ENCODE assay signal across 16 cellular contexts in the genomic region with DNA sequence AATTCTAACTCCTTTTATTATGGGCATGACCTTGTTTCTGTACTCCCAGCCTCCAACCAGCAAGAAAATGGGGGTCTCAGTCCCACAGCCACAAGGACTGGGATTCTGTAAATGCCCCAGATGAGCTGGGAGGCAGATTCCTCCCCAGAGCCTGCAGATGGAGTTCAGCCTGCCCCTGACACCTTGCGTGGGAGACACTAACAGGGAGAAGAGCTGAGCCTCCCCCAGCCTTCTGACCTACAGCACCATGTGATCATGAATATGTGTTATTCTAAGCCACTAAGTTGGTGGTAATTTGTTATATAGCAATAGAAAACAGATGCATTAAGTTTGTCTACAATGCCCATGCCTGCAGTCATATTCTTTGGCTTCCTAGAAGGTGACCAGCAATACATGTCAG. TPM values are rescaled to one million over a fixed set of nuclear protein-coding genes. Genes with fewer than 3 reads are reported as not detected.
DNase-seq lines count a peak whose midpoint lies in the region; TF ChIP-seq lines count a peak whose summit lies in the region.
"Had no signal": no experiment of that assay in that cellular context is flagged by ENCODE, and none has a peak within 500 bp of the region (broad histone marks: within the 10 kb centered on the region; RNA-seq: fewer than 3 reads in every experiment).

No MANE protein-coding gene starts in this region.

- H3K27ac ChIP-seq in VCaP, result peak overlapping the region; percentile 50
- H3K27ac ChIP-seq in esophagus muscularis mucosa (replicated peaks in 1 of 4), result peak overlapping the region in 3 of 4 donors; percentile 31 to 71 (median 62)
- peak overlapping the region; percentile 62 for H3K27ac ChIP-seq in rectal smooth muscle tissue (ENCODE audit: low read depth, low read length)
- H3K27ac ChIP-seq in uterus, result peak overlapping the region; percentile 31 to 72
- H3K27ac ChIP-seq in OCI-LY7 (ENCODE audit: low read depth, low read length, poor library complexity, severe bottlenecking), result no peak overlapping the region
- H3K27ac ChIP-seq: BLaER1, GM23248, HL-60 had no signal

- H2AFZ ChIP-seq in OCI-LY7 (ENCODE audit: low read length), result no peak overlapping the region
- H2AFZ ChIP-seq: GM23248 had no signal

- H3K36me3 ChIP-seq in esophagus muscularis mucosa (no peaks in the 10 kb centered on the region), rectal smooth muscle tissue (ENCODE audit: control insufficient read depth, insufficient read depth, low read length) (no peaks in the 10 kb centered on the region), uterus (no peaks in the 10 kb centered on the region), OCI-LY7 (ENCODE audit: insufficient read depth, low read length) (no peaks in the 10 kb centered on the region)
- H3K36me3 ChIP-seq: BLaER1 had no signal

- H3K4me3 ChIP-seq in esophagus muscularis mucosa (no peak overlapping the region), rectal smooth muscle tissue (ENCODE audit: low read length) (no peak overlapping the region), uterus (no peak overlapping the region), OCI-LY7 (ENCODE audit: low read depth, low read length, poor library complexity, severe bottlenecking) (no peak overlapping the region)
- H3K4me3 ChIP-seq: BLaER1, GM23248 had no signal

- no TSS peak for BruUV-seq in OCI-LY7 (replicated peaks; lab: Mats Ljungman, UMichigan)

- 70% methylated on average over 1 of the region's 1 CpG for WGBS in esophagus muscularis mucosa

- intact Hi-C loops in esophagus muscularis mucosa (cut with DNase I), result no loop called here
- intact Hi-C loops in uterus (cut with DNase I; ENCODE audit: low total_unique reads), result no loop called here
- intact Hi-C loops in OCI-LY7 (cut with micrococcal nuclease; ENCODE audit: unreplicated experiment), result no loop called here

- TF ChIP-seq EP300 in esophagus muscularis mucosa (IDR thresholded peaks at IDR 0.05), result no peak

- no peak for TF ChIP-seq POLR2A in esophagus muscularis mucosa (IDR thresholded peaks at IDR 0.05; ENCODE audit: low read depth)
- no peak for TF ChIP-seq POLR2A in uterus (IDR thresholded peaks at IDR 0.05)

- H4K20me1 ChIP-seq in OCI-LY7 (ENCODE audit: insufficient read depth, low read length), result no peaks in the 10 kb centered on the region
- H4K20me1 ChIP-seq: BLaER1 had no signal

- H3K27me3 ChIP-seq in esophagus muscularis mucosa (no peaks in the 10 kb centered on the region), rectal smooth muscle tissue (ENCODE audit: control insufficient read depth, insufficient read depth, low read length) (no peaks in the 10 kb centered on the region), uterus (no peaks in the 10 kb centered on the region)
- H3K27me3 ChIP-seq: BLaER1 had no signal

- H3K4me2 ChIP-seq in OCI-LY7 (ENCODE audit: low read length), result no peak overlapping the region
- H3K4me2 ChIP-seq: BLaER1 had no signal

- no peak for TF ChIP-seq CTCF in VCaP (conservative IDR thresholded peaks at IDR 0.05)
- no peak for TF ChIP-seq CTCF in esophagus muscularis mucosa (IDR thresholded peaks at IDR 0.05)
- TF ChIP-seq CTCF in uterus (IDR thresholded peaks at IDR 0.05), result no peak
- TF ChIP-seq CTCF in OCI-LY7 (conservative IDR thresholded peaks at IDR 0.05; ENCODE audit: low read length), result no peak

- H3K4me1 ChIP-seq in esophagus muscularis mucosa (peaks cover 25 to 46% (median 31%) of the 10 kb centered on the region in 4 donors), rectal smooth muscle tissue (ENCODE audit: control insufficient read depth, insufficient read depth, low read length) (peaks cover 17% of the 10 kb centered on the region), uterus (peaks cover 5 to 12% of the 10 kb centered on the region in 2 donors), OCI-LY7 (ENCODE audit: insufficient read depth, low read length, poor library complexity, severe bottlenecking) (no peaks in the 10 kb centered on the region)
- H3K4me1 ChIP-seq: BLaER1 had no signal

- CTCF ChIA-PET in OCI-LY7 (lab: Charles Lee; ENCODE audit: unreplicated experiment), result no interaction called here

- POLR2A ChIA-PET in OCI-LY7 (lab: Charles Lee), result no interaction called here

- H3K9me2 ChIP-seq in OCI-LY7 (ENCODE audit: insufficient read depth, low read length), result no peaks in the 10 kb centered on the region

- no peaks in the 10 kb centered on the region for H3K79me2 ChIP-seq in OCI-LY7 (ENCODE audit: insufficient read depth, low read depth, low read length)

- peaks cover 0 to 3% (median 0%) of the 10 kb centered on the region in 4 donors for H3K9me3 ChIP-seq in esophagus muscularis mucosa
- no peaks in the 10 kb centered on the region for H3K9me3 ChIP-seq in uterus
- H3K9me3 ChIP-seq in OCI-LY7 (ENCODE audit: low read length), result no peaks in the 10 kb centered on the region

- H3K9ac ChIP-seq in rectal smooth muscle tissue (ENCODE audit: low read length), result no peak overlapping the region
- H3K9ac ChIP-seq: BLaER1, GM23248 had no signal

- no peak for DNase-seq in esophagus muscularis mucosa (ENCODE audit: extremely low spot score)
- peak; percentile 50 to 72 for DNase-seq in uterus
- no peak for DNase-seq in stimulated activated CD4-positive, alpha-beta T cell treated with anti-CD3 and anti-CD28 coated beads, Interleukin-1b, Interleukin-23, amount 100 ng/mL, for 48 hours
- DNase-seq in OCI-LY7 (ENCODE audit: low spot score), result no peak
- no peak for DNase-seq in nucleus accumbens (lab: John Stamatoyannopoulos, UW)
- DNase-seq: GF-D8, GM23248, NCI-H1105, NCI-H187, NCI-H446 treated with DMSO at 0.1 percent for 48 hours, NCI-H774, SIG-M5 had no signal

RNA-seq across cellular contexts. Expression of gene SLC22A3, which starts 39.7 kb away (rescaled TPM):
- 10 to 100 TPM; 16.8 to 20.4 (median 18.9) TPM for total RNA-seq in esophagus muscularis mucosa
- total RNA-seq in uterus, result 10 to 100 TPM; 16.1 to 39.2 (median 28.1) TPM
- total RNA-seq in OCI-LY7 (2014; rRNA removed; shearing (Covaris generic)), result not detected in 2 replicates
- total RNA-seq in OCI-LY7 (2022), result not detected in 2 replicates
- total RNA-seq: GM23248 had no signal

Comparison
In these comparisons a context has a peak if more than half of its experiments do, and no peak if none do; other contexts are left out.
1. DNase-seq: peak in uterus (2 of 2); none in esophagus muscularis mucosa (single experiment), stimulated activated CD4-positive, alpha-beta T cell treated with anti-CD3 and anti-CD28 coated beads, Interleukin-1b, Interleukin-23, amount 100 ng/mL, for 48 hours (single experiment), OCI-LY7 (single experiment) and nucleus accumbens (0 of 56).
2. RNA of gene SLC22A3, which starts 39.7 kb away (total RNA-seq): 16.1 to 39.2 TPM in uterus and 16.8 to 20.4 TPM in esophagus muscularis mucosa; not detected in OCI-LY7; every median in the first group is over 10 times any median in the second.